In genomic region chr6:125658759-125659431, GRCh38 we compare ENCODE assay signal across 18 cellular contexts.
DNase-seq lines count a peak whose midpoint lies in the region; ATAC-seq, FAIRE-seq and TF ChIP-seq lines count a peak whose summit lies in the region.
"Had no signal": no experiment of that assay in that cellular context is flagged by ENCODE, and none has a peak within 500 bp of the region (broad histone marks: within the 10 kb centered on the region; RNA-seq: fewer than 3 reads in every experiment).

No MANE protein-coding gene starts in this region.

- no peaks in the 10 kb centered on the region for H3K4me1 ChIP-seq in adipocyte (ENCODE audit: control insufficient read depth, insufficient read depth, low read length)
- H3K4me1 ChIP-seq: tibial nerve had no signal

- H3K4me1 Mint-ChIP-seq in activated T-cell treated with anti-CD3 and anti-CD28 coated beads, Interleukin-2, amount 50 U/mL, for 4 hours (ENCODE audit: low read depth), result no peaks in the 10 kb centered on the region
- H3K4me1 Mint-ChIP-seq: activated B cell treated with CpG ODN at 0.5 μM for 24 hours had no signal

- FAIRE-seq in H54 (lab: Jason Lieb, UNC), result no peak
- FAIRE-seq: GM12892, islet of Langerhans had no signal

- ATAC-seq in left ventricle myocardium superior, result peak; percentile 89
- ATAC-seq in activated T-cell treated with anti-CD3 and anti-CD28 coated beads, Interleukin-2, amount 50 U/mL, for 4 hours, result no peak
- ATAC-seq: K562 had no signal

- no peak overlapping the region for H3K9ac ChIP-seq in adipocyte (ENCODE audit: low read length)

- peaks cover 7% of the 10 kb centered on the region for H3K27me3 Mint-ChIP-seq in activated T-cell treated with anti-CD3 and anti-CD28 coated beads, Interleukin-2, amount 50 U/mL, for 4 hours (ENCODE audit: low read depth)
- H3K27me3 Mint-ChIP-seq: progenitor cell of endocrine pancreas had no signal

- H3K4me3 Mint-ChIP-seq in activated T-cell treated with anti-CD3 and anti-CD28 coated beads, Interleukin-2, amount 50 U/mL, for 4 hours, result no peak overlapping the region
- H3K4me3 Mint-ChIP-seq: activated B cell treated with CpG ODN at 0.5 μM for 24 hours; activated naive CD8-positive, alpha-beta T cell treated with anti-CD3 and anti-CD28 coated beads, Interleukin-2, amount 10 ng/mL, durations not matched to agents 7 days and 5 days had no signal

- peak; percentile 2 for DNase-seq in AG04449 (ENCODE audit: low read depth, low spot score)
- peak; percentile 1 for DNase-seq in H54 (ENCODE audit: insufficient read length, low spot score)
- DNase-seq in adipocyte (ENCODE audit: low read depth), result peak; percentile 6
- peak; percentile 53 for DNase-seq in left ventricle myocardium superior
- no peak for DNase-seq in stimulated activated CD4-positive, alpha-beta T cell treated with anti-CD3 and anti-CD28 coated beads, Interleukin-4, amount 100 ng/mL, for 1 hour
- DNase-seq in NCI-H2029 (lab: John Stamatoyannopoulos, UW), result no peak
- no peak for DNase-seq in activated CD4-positive, alpha-beta T cell treated with anti-CD3 and anti-CD28 coated beads, Interleukin-2, amount 50 U/mL, for 1 hour
- no peak for DNase-seq in activated T-cell treated with anti-CD3 and anti-CD28 coated beads, Interleukin-2, amount 50 U/mL, for 4 hours
- DNase-seq: activated B cell treated with CpG ODN at 0.5 μM for 24 hours; activated CD8-positive, alpha-beta memory T cell treated with anti-CD3 and anti-CD28 coated beads, Interleukin-2, amount 50 U/mL, for 48 hours; activated naive CD8-positive, alpha-beta T cell treated with anti-CD3 and anti-CD28 coated beads, Interleukin-2, amount 10 ng/mL, durations not matched to agents 7 days and 5 days; NCI-H1930 had no signal

- no peak for TF ChIP-seq CTCF in AG04449 (IDR thresholded peaks at IDR 0.05; ENCODE audit: insufficient read depth, low read length, missing control alignments)

- H3K4me3 ChIP-seq in AG04449 (ENCODE audit: low read depth, low read length) (no peak overlapping the region), adipocyte (ENCODE audit: low read length) (no peak overlapping the region)
- H3K4me3 ChIP-seq: esophagus muscularis mucosa, K562, tibial nerve had no signal

- POLR2A ChIA-PET in AG04449 (lab: Yijun Ruan, JAX), result no interaction called here

- no peaks in the 10 kb centered on the region for H3K36me3 Mint-ChIP-seq in activated T-cell treated with anti-CD3 and anti-CD28 coated beads, Interleukin-2, amount 50 U/mL, for 4 hours (ENCODE audit: insufficient read depth)
- H3K36me3 Mint-ChIP-seq: activated naive CD8-positive, alpha-beta T cell treated with anti-CD3 and anti-CD28 coated beads, Interleukin-2, amount 10 ng/mL, durations not matched to agents 7 days and 5 days had no signal

- H3K9me3 ChIP-seq in adipocyte (ENCODE audit: control insufficient read depth, low read length), result no peaks in the 10 kb centered on the region
- H3K9me3 ChIP-seq: esophagus muscularis mucosa, tibial nerve had no signal

- no peak for TF ChIP-seq POLR2A in H54 (IDR thresholded peaks at IDR 0.05; ENCODE audit: low read depth, low read length)

- CTCF ChIA-PET in AG04449 (lab: Yijun Ruan, JAX), result no interaction called here

- no peaks in the 10 kb centered on the region for H3K27me3 ChIP-seq in adipocyte (replicated peaks; ENCODE audit: control insufficient read depth, insufficient read depth, low read length)
- H3K27me3 ChIP-seq: esophagus muscularis mucosa, tibial nerve had no signal

- no peaks in the 10 kb centered on the region for H3K36me3 ChIP-seq in adipocyte (ENCODE audit: control insufficient read depth, insufficient read depth, low read length, severe bottlenecking)
- H3K36me3 ChIP-seq: esophagus muscularis mucosa, tibial nerve had no signal

- intact Hi-C loops in left ventricle myocardium superior (cut with micrococcal nuclease), result no loop called here

- H3K9me3 Mint-ChIP-seq in activated T-cell treated with anti-CD3 and anti-CD28 coated beads, Interleukin-2, amount 50 U/mL, for 4 hours, result no peaks in the 10 kb centered on the region
- H3K9me3 Mint-ChIP-seq: activated B cell treated with CpG ODN at 0.5 μM for 24 hours; activated naive CD8-positive, alpha-beta T cell treated with anti-CD3 and anti-CD28 coated beads, Interleukin-2, amount 10 ng/mL, durations not matched to agents 7 days and 5 days had no signal

Comparison
In these comparisons a context has a peak if more than half of its experiments do, and no peak if none do; other contexts are left out.
1. DNase-seq: peak in AG04449 (single experiment), H54 (single experiment), adipocyte (single experiment) and left ventricle myocardium superior (single experiment); none in stimulated activated CD4-positive, alpha-beta T cell treated with anti-CD3 and anti-CD28 coated beads, Interleukin-4, amount 100 ng/mL, for 1 hour (single experiment), NCI-H2029 (single experiment), activated CD4-positive, alpha-beta T cell treated with anti-CD3 and anti-CD28 coated beads, Interleukin-2, amount 50 U/mL, for 1 hour (single experiment) and activated T-cell treated with anti-CD3 and anti-CD28 coated beads, Interleukin-2, amount 50 U/mL, for 4 hours (single experiment).